ENCODE assay signal across 33 cellular contexts in the genomic region with DNA sequence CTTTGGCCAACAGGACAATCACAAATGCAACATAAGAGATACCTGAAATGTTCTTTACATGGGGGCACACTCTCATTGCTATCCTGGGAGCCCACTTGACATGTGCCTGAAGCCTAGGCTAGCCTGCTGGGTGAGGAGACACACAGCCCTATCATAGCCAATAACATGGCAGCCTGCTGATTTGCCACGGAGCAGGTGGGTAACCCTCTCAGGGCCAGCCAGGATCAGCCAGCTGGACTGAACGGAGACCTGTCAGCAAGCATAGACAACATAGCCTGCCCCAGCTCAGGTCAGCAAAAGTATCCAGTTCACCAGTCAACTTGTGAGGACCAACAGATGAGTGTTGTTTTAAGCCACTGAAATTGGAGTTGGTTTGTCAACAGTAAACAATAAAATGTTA.
"Had no signal": no experiment of that assay in that cellular context is flagged by ENCODE, and none has a peak within 500 bp of the region (broad histone marks: within the 10 kb centered on the region; RNA-seq: fewer than 3 reads in every experiment).

No MANE protein-coding gene starts in this region.

- H3K4me3 ChIP-seq: adrenal gland, cardiac muscle cell, colonic mucosa, gastrocnemius medialis, right atrium auricular region, suprapubic skin, tibial artery had no signal

- H3K27ac Mint-ChIP-seq: activated B cell treated with CpG ODN at 0.5 μM for 24 hours; activated naive CD4-positive, alpha-beta T cell treated with anti-CD3 and anti-CD28 coated beads for 36 hours; activated naive CD8-positive, alpha-beta T cell treated with anti-CD3 and anti-CD28 coated beads for 36 hours; activated T-cell treated with anti-CD3 and anti-CD28 coated beads, Interleukin-2, amount 50 U/mL, for 72 hours; brain; naive thymus-derived CD4-positive, alpha-beta T cell; stimulated activated naive B cell treated with anti-CD40 and anti-IgM and Interleukin-4, amounts not matched to agents 10 μg/mL and 1 μg/mL and 100 μg/mL, for 72 hours; T-helper 2 cell treated with Interferon-gamma antibody and Interleukin-4, amounts not matched to agents 5 μg/mL and 100 μg/mL, for 36 hours had no signal

- H3K27me3 Mint-ChIP-seq: activated B cell treated with CpG ODN at 0.5 μM for 24 hours; activated naive CD8-positive, alpha-beta T cell treated with anti-CD3 and anti-CD28 coated beads for 36 hours; brain; naive thymus-derived CD4-positive, alpha-beta T cell; stimulated activated naive B cell treated with anti-CD40 and anti-IgM and Interleukin-4, amounts not matched to agents 10 μg/mL and 1 μg/mL and 100 μg/mL, for 72 hours had no signal

- H3K9me3 Mint-ChIP-seq: activated B cell treated with CpG ODN at 0.5 μM for 24 hours; activated naive CD8-positive, alpha-beta T cell treated with anti-CD3 and anti-CD28 coated beads for 36 hours; brain; stimulated activated naive B cell treated with anti-CD40 and anti-IgM and Interleukin-4, amounts not matched to agents 10 μg/mL and 1 μg/mL and 100 μg/mL, for 72 hours; T-helper 2 cell treated with Interferon-gamma antibody and Interleukin-4, amounts not matched to agents 5 μg/mL and 100 μg/mL, for 36 hours had no signal

- FAIRE-seq: keratinocyte had no signal

- H3K36me3 ChIP-seq: adrenal gland, cardiac muscle cell, colonic mucosa, gastrocnemius medialis, right atrium auricular region, suprapubic skin, tibial artery had no signal

- H3K9ac ChIP-seq: parathyroid adenoma had no signal

- H3K27me3 ChIP-seq: adrenal gland, cardiac muscle cell, colonic mucosa, gastrocnemius medialis, right atrium auricular region, suprapubic skin, tibial artery had no signal

- H3K4me1 Mint-ChIP-seq: activated naive CD8-positive, alpha-beta T cell treated with anti-CD3 and anti-CD28 coated beads for 36 hours; brain; naive thymus-derived CD4-positive, alpha-beta T cell had no signal

- H3K27ac ChIP-seq: adrenal gland, cardiac muscle cell, colonic mucosa, gastrocnemius medialis, parathyroid adenoma, right atrium auricular region, suprapubic skin, tibial artery had no signal

- H3K4me3 Mint-ChIP-seq: activated B cell treated with CpG ODN at 0.5 μM for 24 hours; activated naive CD4-positive, alpha-beta T cell treated with anti-CD3 and anti-CD28 coated beads for 36 hours; activated naive CD8-positive, alpha-beta T cell treated with anti-CD3 and anti-CD28 coated beads for 36 hours; activated T-cell treated with anti-CD3 and anti-CD28 coated beads, Interleukin-2, amount 50 U/mL, for 72 hours; brain; naive thymus-derived CD4-positive, alpha-beta T cell; stimulated activated naive B cell treated with anti-CD40 and anti-IgM and Interleukin-4, amounts not matched to agents 10 μg/mL and 1 μg/mL and 100 μg/mL, for 72 hours; T-helper 2 cell treated with Interferon-gamma antibody and Interleukin-4, amounts not matched to agents 5 μg/mL and 100 μg/mL, for 36 hours had no signal

- H3K9me3 ChIP-seq: adrenal gland, colonic mucosa, gastrocnemius medialis, right atrium auricular region, suprapubic skin, tibial artery had no signal

- H3K36me3 Mint-ChIP-seq: activated naive CD8-positive, alpha-beta T cell treated with anti-CD3 and anti-CD28 coated beads for 36 hours; brain; naive thymus-derived CD4-positive, alpha-beta T cell; stimulated activated naive B cell treated with anti-CD40 and anti-IgM and Interleukin-4, amounts not matched to agents 10 μg/mL and 1 μg/mL and 100 μg/mL, for 72 hours had no signal

- H3K4me1 ChIP-seq: adrenal gland, colonic mucosa, gastrocnemius medialis, parathyroid adenoma, right atrium auricular region, suprapubic skin, tibial artery had no signal

- DNase-seq: activated B cell treated with CpG ODN at 0.5 μM for 24 hours; activated CD4-positive, alpha-beta T cell treated with anti-CD3 and anti-CD28 coated beads, Interleukin-2, amount 50 U/mL, for 4 hours; activated effector memory CD4-positive, alpha-beta T cell treated with Interleukin-2 at 50 U/mL for 16 hours; activated naive CD4-positive, alpha-beta T cell treated with anti-CD3 and anti-CD28 coated beads for 36 hours; activated naive CD8-positive, alpha-beta T cell treated with anti-CD3 and anti-CD28 coated beads for 36 hours; activated T-cell treated with anti-CD3 and anti-CD28 coated beads for 4 hours; activated T-cell treated with anti-CD3 and anti-CD28 coated beads, Interleukin-2, amount 50 U/mL, for 72 hours; adrenal gland; aorta; cerebellar nuclear complex; colonic mucosa; effector CD8-positive, alpha-beta T cell; erythroblast; gastrocnemius medialis; head of caudate nucleus; hippocampal formation; left cardiac atrium; mammary epithelial cell; midbrain; naive thymus-derived CD4-positive, alpha-beta T cell; nucleus accumbens; stimulated activated CD4-positive, alpha-beta T cell treated with anti-CD3 and anti-CD28 coated beads, Interleukin-15, amount 100 ng/mL, for 24 hours; stimulated activated CD4-positive, alpha-beta T cell treated with anti-CD3 and anti-CD28 coated beads, Interleukin-2, amount 100 ng/mL, for 24 hours; stimulated activated naive B cell treated with anti-CD40 and anti-IgM and Interleukin-4, amounts not matched to agents 10 μg/mL and 1 μg/mL and 100 μg/mL, for 72 hours; T-helper 1 cell; tibial artery had no signal

- H3K79me2 ChIP-seq: parathyroid adenoma had no signal

- H2AFZ ChIP-seq: parathyroid adenoma had no signal
